ENCODE assay signal across 8 cellular contexts in genomic region chr1:63366915-63367217, GRCh38. TPM values are rescaled to one million over a fixed set of nuclear protein-coding genes. Genes with fewer than 3 reads are reported as not detected.
DNase-seq lines count a peak whose midpoint lies in the region; ATAC-seq and TF ChIP-seq lines count a peak whose summit lies in the region.

No MANE protein-coding gene starts in this region.

- no peaks in the 10 kb centered on the region for H3K9me2 ChIP-seq in neural cell (ENCODE audit: insufficient read depth, low read length)

- H3K4me1 ChIP-seq in foreskin keratinocyte, result no peaks in the 10 kb centered on the region

- peak overlapping the region; percentile 94 for H3K4me3 ChIP-seq in LNCaP clone FGC (ENCODE audit: low read depth, low read length)
- peak overlapping the region; percentile 82 for H3K4me3 ChIP-seq in coronary artery
- H3K4me3 ChIP-seq in neural cell (ENCODE audit: low read length), result peak overlapping the region; percentile 98

- H3K27ac ChIP-seq in coronary artery (peak overlapping the region in 1 of 2 donors; percentile 86), neural cell (ENCODE audit: low read length) (peak overlapping the region; percentile 67), foreskin keratinocyte (no peak overlapping the region)

- intact Hi-C loops in CD14-positive monocyte (cut with micrococcal nuclease), result loop anchor here in 1 of 2 donors (5.0 to 10.0 kb wide), 2 partner anchors 50 to 158 kb away; partner anchors contain the start of genes EFCAB7 and ITGB3BP

- H3K27me3 ChIP-seq in neural cell (ENCODE audit: insufficient read depth, low read depth, low read length) (no peaks in the 10 kb centered on the region), foreskin keratinocyte (peaks cover 3% of the 10 kb centered on the region)

- H3K4me1 Mint-ChIP-seq in CD14-positive monocyte, result peaks cover 17% of the 10 kb centered on the region

- peak overlapping the region in 3 of 7 donors; percentile 41 to 66 (median 43) for H3K27ac Mint-ChIP-seq in CD14-positive monocyte

- ATAC-seq in GM19395 (IDR thresholded peaks at IDR 0.05; ENCODE audit: unreplicated experiment) (no peak), foreskin keratinocyte (no peak)

- TF ChIP-seq EP300 in neural cell (conservative IDR thresholded peaks at IDR 0.05; ENCODE audit: poor library complexity, severe bottlenecking), result no peak

- peak overlapping the region; percentile 83 for H3K9ac ChIP-seq in neural cell (ENCODE audit: low read length)

- peak overlapping the region; percentile 99 for H2AFZ ChIP-seq in neural cell (ENCODE audit: low read depth, low read length)

- H3K9me3 Mint-ChIP-seq in CD14-positive monocyte, result peaks cover 0 to 2% (median 0%) of the 10 kb centered on the region in 7 donors

- H3K27me3 Mint-ChIP-seq in CD14-positive monocyte (ENCODE audit: low read depth in 3 of 3), result peaks cover 3 to 17% (median 7%) of the 10 kb centered on the region in 3 donors

- peak overlapping the region; percentile 69 for H3K4me2 ChIP-seq in neural cell (ENCODE audit: low read length)

- no peaks in the 10 kb centered on the region for H3K79me2 ChIP-seq in neural cell (replicated peaks; ENCODE audit: insufficient read depth, low read length)

- no peaks in the 10 kb centered on the region for H3F3A ChIP-seq in neural cell (ENCODE audit: insufficient read depth, low read length, poor library complexity, severe bottlenecking)

- no peak for DNase-seq in CD14-positive monocyte (ENCODE audit: low spot score)
- no peak for DNase-seq in LNCaP clone FGC (ENCODE audit: low read depth)
- no peak for DNase-seq in coronary artery (ENCODE audit: low spot score)
- no peak for DNase-seq in DMS114 treated with DMSO at 0.1 percent for 48 hours (lab: John Stamatoyannopoulos, UW; ENCODE audit: unreplicated experiment)
- DNase-seq in NCI-H2171 treated with DMSO at 0.1 percent for 48 hours (lab: John Stamatoyannopoulos, UW), result no peak
- DNase-seq in foreskin keratinocyte, result no peak

- peak overlapping the region; percentile 75 to 97 for H3K4me3 Mint-ChIP-seq in CD14-positive monocyte

- peaks cover 11 to 15% of the 10 kb centered on the region in 2 donors for H3K36me3 Mint-ChIP-seq in CD14-positive monocyte

- H4K20me1 ChIP-seq in neural cell (ENCODE audit: insufficient read depth), result no peaks in the 10 kb centered on the region

- no peaks in the 10 kb centered on the region for H3K36me3 ChIP-seq in neural cell (ENCODE audit: insufficient read depth, low read length)

- no peak for TF ChIP-seq CTCF in CD14-positive monocyte (IDR thresholded peaks at IDR 0.05)
- TF ChIP-seq CTCF in LNCaP clone FGC (IDR thresholded peaks at IDR 0.05; ENCODE audit: control insufficient read depth, extremely low read depth, insufficient read depth), result no peak
- TF ChIP-seq CTCF in coronary artery (IDR thresholded peaks at IDR 0.05), result no peak
- TF ChIP-seq CTCF in neural cell (IDR thresholded peaks at IDR 0.05; ENCODE audit: poor library complexity, severe bottlenecking), result no peak
- no peak for TF ChIP-seq CTCF in foreskin keratinocyte (conservative IDR thresholded peaks at IDR 0.05)

- H3K9me3 ChIP-seq in neural cell (ENCODE audit: low read length), result no peaks in the 10 kb centered on the region

- TF ChIP-seq RAD21 in neural cell (conservative IDR thresholded peaks at IDR 0.05), result no peak

TF ChIP-seq in neural cell, 6 proteins besides CTCF, POLR2A, EP300 and RAD21:
- TF ChIP-seq POLR2AphosphoS5 (IDR thresholded peaks at IDR 0.05) (no peak), REST (IDR thresholded peaks at IDR 0.05; ENCODE audit: borderline replicate concordance) (no peak), EZH2 (IDR thresholded peaks at IDR 0.05; ENCODE audit: borderline replicate concordance, insufficient read depth, low read length, poor library complexity, severe bottlenecking) (no peak), TAF1 (IDR thresholded peaks at IDR 0.05; ENCODE audit: low read depth) (no peak), SMC3 (conservative IDR thresholded peaks at IDR 0.05; ENCODE audit: poor library complexity) (no peak)

RNA-seq across cellular contexts. Expression of gene ALG6, which starts 0.6 kb away (rescaled TPM):
- 10 to 100 TPM; 20.2 to 24.7 TPM for polyA plus RNA-seq in CD14-positive monocyte
- 31.3 and 46.8 TPM in 2 replicates for polyA plus RNA-seq in neural cell
- 36.8 and 37.5 TPM in 2 replicates for polyA minus RNA-seq in neural cell
- 13.5 and 14.6 TPM in 2 replicates for total RNA-seq in foreskin keratinocyte
- 7.3 and 9.2 TPM in 2 replicates for polyA plus RNA-seq in foreskin keratinocyte

RNA-seq across cellular contexts. Expression of gene FOXD3, which starts 44.5 kb away (rescaled TPM):
- polyA plus RNA-seq in CD14-positive monocyte, result not detected
- polyA plus RNA-seq in neural cell, result 0.14 TPM in 1 of 2 replicates, not detected in the other
- not detected in 2 replicates for polyA minus RNA-seq in neural cell
- not detected in 2 replicates for total RNA-seq in foreskin keratinocyte
- polyA plus RNA-seq in foreskin keratinocyte, result not detected in 2 replicates
